ENCODE assay signal across 3 cellular contexts in the genomic region with DNA sequence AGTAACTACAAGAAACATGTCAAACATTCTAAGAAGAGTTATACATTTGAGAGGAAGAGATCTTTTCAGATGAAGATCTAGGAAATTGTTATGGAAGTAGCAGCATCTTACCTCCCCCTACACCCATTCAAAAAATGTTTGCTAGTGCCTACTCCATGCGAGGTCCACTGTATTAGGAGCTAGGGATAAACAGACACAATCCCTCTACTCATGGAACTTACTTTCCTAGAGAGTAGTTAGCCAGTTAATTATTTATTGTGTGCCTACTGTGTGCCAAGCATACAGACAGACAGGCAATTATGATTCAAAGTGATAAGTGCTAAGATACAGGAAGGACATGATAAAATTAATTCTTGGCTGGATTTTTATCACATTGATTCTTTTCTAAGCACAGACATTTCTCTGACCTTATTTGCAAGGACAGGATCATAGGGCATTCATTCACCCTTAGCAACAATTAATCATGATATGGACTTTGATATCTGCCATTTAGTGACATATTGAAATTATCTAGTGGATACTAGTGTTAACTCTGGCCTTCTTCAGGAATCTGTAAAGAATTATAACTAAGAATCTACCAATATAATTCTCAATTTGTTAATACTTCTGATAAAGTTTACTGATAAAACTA.
A peak's percentile ranks its signal among the peaks of the same experiment; 100 is the strongest.
TF ChIP-seq lines count a peak whose summit lies in the region.

No MANE protein-coding gene starts in this region.

TF ChIP-seq in GM23338, 12 proteins besides CTCF, POLR2A, EP300 and RAD21 (continued from another document and continues in another):
- TF ChIP-seq JUNB (IDR thresholded peaks at IDR 0.05; ENCODE audit: unreplicated experiment) (no peak), NANOG (IDR thresholded peaks at IDR 0.05; ENCODE audit: borderline replicate concordance) (no peak), CREB1 (CRISPR knock-in tag; IDR thresholded peaks at IDR 0.05; ENCODE audit: low read depth) (no peak), POLR2AphosphoS5 (IDR thresholded peaks at IDR 0.05; ENCODE audit: low read depth) (no peak), EZH2phosphoT487 (IDR thresholded peaks at IDR 0.05; ENCODE audit: unreplicated experiment) (no peak), ZNF114 (CRISPR knock-in tag; IDR thresholded peaks at IDR 0.05) (no peak), EZH2 (IDR thresholded peaks at IDR 0.05; ENCODE audit: low read depth, unreplicated experiment) (no peak)
- TF ChIP-seq, protein P1, sequence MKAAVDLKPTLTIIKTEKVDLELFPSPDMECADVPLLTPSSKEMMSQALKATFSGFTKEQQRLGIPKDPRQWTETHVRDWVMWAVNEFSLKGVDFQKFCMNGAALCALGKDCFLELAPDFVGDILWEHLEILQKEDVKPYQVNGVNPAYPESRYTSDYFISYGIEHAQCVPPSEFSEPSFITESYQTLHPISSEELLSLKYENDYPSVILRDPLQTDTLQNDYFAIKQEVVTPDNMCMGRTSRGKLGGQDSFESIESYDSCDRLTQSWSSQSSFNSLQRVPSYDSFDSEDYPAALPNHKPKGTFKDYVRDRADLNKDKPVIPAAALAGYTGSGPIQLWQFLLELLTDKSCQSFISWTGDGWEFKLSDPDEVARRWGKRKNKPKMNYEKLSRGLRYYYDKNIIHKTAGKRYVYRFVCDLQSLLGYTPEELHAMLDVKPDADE (IDR thresholded peaks at IDR 0.05), result no peak
- TF ChIP-seq, protein P2, sequence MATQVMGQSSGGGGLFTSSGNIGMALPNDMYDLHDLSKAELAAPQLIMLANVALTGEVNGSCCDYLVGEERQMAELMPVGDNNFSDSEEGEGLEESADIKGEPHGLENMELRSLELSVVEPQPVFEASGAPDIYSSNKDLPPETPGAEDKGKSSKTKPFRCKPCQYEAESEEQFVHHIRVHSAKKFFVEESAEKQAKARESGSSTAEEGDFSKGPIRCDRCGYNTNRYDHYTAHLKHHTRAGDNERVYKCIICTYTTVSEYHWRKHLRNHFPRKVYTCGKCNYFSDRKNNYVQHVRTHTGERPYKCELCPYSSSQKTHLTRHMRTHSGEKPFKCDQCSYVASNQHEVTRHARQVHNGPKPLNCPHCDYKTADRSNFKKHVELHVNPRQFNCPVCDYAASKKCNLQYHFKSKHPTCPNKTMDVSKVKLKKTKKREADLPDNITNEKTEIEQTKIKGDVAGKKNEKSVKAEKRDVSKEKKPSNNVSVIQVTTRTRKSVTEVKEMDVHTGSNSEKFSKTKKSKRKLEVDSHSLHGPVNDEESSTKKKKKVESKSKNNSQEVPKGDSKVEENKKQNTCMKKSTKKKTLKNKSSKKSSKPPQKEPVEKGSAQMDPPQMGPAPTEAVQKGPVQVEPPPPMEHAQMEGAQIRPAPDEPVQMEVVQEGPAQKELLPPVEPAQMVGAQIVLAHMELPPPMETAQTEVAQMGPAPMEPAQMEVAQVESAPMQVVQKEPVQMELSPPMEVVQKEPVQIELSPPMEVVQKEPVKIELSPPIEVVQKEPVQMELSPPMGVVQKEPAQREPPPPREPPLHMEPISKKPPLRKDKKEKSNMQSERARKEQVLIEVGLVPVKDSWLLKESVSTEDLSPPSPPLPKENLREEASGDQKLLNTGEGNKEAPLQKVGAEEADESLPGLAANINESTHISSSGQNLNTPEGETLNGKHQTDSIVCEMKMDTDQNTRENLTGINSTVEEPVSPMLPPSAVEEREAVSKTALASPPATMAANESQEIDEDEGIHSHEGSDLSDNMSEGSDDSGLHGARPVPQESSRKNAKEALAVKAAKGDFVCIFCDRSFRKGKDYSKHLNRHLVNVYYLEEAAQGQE (IDR thresholded peaks at IDR 0.05; ENCODE audit: unreplicated experiment), result no peak

TF ChIP-seq in WTC11, 78 proteins besides CTCF, POLR2A, EP300 and RAD21 (continued from another document and continues in another):
- TF ChIP-seq IRF2 (CRISPR knock-in tag; IDR thresholded peaks at IDR 0.05; ENCODE audit: borderline replicate concordance, low read depth) (no peak), KAT7 (CRISPR knock-in tag; IDR thresholded peaks at IDR 0.05; ENCODE audit: borderline replicate concordance) (no peak)
- TF ChIP-seq, protein P3, sequence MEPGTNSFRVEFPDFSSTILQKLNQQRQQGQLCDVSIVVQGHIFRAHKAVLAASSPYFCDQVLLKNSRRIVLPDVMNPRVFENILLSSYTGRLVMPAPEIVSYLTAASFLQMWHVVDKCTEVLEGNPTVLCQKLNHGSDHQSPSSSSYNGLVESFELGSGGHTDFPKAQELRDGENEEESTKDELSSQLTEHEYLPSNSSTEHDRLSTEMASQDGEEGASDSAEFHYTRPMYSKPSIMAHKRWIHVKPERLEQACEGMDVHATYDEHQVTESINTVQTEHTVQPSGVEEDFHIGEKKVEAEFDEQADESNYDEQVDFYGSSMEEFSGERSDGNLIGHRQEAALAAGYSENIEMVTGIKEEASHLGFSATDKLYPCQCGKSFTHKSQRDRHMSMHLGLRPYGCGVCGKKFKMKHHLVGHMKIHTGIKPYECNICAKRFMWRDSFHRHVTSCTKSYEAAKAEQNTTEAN (CRISPR knock-in tag; IDR thresholded peaks at IDR 0.05), result no peak
- TF ChIP-seq, protein P4, sequence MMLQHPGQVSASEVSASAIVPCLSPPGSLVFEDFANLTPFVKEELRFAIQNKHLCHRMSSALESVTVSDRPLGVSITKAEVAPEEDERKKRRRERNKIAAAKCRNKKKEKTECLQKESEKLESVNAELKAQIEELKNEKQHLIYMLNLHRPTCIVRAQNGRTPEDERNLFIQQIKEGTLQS (CRISPR knock-in tag; conservative IDR thresholded peaks at IDR 0.05), result no peak
- TF ChIP-seq, protein P5, sequence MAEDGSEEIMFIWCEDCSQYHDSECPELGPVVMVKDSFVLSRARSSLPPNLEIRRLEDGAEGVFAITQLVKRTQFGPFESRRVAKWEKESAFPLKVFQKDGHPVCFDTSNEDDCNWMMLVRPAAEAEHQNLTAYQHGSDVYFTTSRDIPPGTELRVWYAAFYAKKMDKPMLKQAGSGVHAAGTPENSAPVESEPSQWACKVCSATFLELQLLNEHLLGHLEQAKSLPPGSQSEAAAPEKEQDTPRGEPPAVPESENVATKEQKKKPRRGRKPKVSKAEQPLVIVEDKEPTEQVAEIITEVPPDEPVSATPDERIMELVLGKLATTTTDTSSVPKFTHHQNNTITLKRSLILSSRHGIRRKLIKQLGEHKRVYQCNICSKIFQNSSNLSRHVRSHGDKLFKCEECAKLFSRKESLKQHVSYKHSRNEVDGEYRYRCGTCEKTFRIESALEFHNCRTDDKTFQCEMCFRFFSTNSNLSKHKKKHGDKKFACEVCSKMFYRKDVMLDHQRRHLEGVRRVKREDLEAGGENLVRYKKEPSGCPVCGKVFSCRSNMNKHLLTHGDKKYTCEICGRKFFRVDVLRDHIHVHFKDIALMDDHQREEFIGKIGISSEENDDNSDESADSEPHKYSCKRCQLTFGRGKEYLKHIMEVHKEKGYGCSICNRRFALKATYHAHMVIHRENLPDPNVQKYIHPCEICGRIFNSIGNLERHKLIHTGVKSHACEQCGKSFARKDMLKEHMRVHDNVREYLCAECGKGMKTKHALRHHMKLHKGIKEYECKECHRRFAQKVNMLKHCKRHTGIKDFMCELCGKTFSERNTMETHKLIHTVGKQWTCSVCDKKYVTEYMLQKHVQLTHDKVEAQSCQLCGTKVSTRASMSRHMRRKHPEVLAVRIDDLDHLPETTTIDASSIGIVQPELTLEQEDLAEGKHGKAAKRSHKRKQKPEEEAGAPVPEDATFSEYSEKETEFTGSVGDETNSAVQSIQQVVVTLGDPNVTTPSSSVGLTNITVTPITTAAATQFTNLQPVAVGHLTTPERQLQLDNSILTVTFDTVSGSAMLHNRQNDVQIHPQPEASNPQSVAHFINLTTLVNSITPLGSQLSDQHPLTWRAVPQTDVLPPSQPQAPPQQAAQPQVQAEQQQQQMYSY (CRISPR knock-in tag; IDR thresholded peaks at IDR 0.05), result no peak
- TF ChIP-seq, protein P6, sequence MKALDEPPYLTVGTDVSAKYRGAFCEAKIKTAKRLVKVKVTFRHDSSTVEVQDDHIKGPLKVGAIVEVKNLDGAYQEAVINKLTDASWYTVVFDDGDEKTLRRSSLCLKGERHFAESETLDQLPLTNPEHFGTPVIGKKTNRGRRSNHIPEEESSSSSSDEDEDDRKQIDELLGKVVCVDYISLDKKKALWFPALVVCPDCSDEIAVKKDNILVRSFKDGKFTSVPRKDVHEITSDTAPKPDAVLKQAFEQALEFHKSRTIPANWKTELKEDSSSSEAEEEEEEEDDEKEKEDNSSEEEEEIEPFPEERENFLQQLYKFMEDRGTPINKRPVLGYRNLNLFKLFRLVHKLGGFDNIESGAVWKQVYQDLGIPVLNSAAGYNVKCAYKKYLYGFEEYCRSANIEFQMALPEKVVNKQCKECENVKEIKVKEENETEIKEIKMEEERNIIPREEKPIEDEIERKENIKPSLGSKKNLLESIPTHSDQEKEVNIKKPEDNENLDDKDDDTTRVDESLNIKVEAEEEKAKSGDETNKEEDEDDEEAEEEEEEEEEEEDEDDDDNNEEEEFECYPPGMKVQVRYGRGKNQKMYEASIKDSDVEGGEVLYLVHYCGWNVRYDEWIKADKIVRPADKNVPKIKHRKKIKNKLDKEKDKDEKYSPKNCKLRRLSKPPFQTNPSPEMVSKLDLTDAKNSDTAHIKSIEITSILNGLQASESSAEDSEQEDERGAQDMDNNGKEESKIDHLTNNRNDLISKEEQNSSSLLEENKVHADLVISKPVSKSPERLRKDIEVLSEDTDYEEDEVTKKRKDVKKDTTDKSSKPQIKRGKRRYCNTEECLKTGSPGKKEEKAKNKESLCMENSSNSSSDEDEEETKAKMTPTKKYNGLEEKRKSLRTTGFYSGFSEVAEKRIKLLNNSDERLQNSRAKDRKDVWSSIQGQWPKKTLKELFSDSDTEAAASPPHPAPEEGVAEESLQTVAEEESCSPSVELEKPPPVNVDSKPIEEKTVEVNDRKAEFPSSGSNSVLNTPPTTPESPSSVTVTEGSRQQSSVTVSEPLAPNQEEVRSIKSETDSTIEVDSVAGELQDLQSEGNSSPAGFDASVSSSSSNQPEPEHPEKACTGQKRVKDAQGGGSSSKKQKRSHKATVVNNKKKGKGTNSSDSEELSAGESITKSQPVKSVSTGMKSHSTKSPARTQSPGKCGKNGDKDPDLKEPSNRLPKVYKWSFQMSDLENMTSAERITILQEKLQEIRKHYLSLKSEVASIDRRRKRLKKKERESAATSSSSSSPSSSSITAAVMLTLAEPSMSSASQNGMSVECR (CRISPR knock-in tag; IDR thresholded peaks at IDR 0.05; ENCODE audit: borderline replicate concordance), result no peak

TF ChIP-seq in HepG2, 621 proteins besides CTCF, POLR2A, EP300 and RAD21:
- TF ChIP-seq LCORL (IDR thresholded peaks at IDR 0.05) (no peak), LCORL (CRISPR knock-in tag; IDR thresholded peaks at IDR 0.05) (0 out of 2 replicates have a peak, but pooled peaks have one; percentile 16), KAT8 (CRISPR knock-in tag; IDR thresholded peaks at IDR 0.05) (0 out of 2 replicates have a peak, but pooled peaks have one; percentile 1), ZKSCAN1 (IDR thresholded peaks at IDR 0.05; ENCODE audit: low read length) (peak; percentile 70), CREB1 (IDR thresholded peaks at IDR 0.05) (no peak), CREB1 (CRISPR knock-in tag; IDR thresholded peaks at IDR 0.05) (0 out of 2 replicates have a peak, but pooled peaks have one; percentile 35), ZNF432 (CRISPR knock-in tag; IDR thresholded peaks at IDR 0.05; ENCODE audit: borderline replicate concordance) (no peak), HNRNPL (IDR thresholded peaks at IDR 0.05; ENCODE audit: low read depth, low read length) (no peak), BCL6 (CRISPR knock-in tag; IDR thresholded peaks at IDR 0.05) (peak; percentile 62; the same call in 1 of the 2 replicates), ZNF274 (CRISPR knock-in tag; IDR thresholded peaks at IDR 0.05) (no peak)
- TF ChIP-seq, protein P7, sequence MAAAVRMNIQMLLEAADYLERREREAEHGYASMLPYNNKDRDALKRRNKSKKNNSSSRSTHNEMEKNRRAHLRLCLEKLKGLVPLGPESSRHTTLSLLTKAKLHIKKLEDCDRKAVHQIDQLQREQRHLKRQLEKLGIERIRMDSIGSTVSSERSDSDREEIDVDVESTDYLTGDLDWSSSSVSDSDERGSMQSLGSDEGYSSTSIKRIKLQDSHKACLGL (CRISPR knock-in tag; IDR thresholded peaks at IDR 0.05), result no peak
